In the genomic region with DNA sequence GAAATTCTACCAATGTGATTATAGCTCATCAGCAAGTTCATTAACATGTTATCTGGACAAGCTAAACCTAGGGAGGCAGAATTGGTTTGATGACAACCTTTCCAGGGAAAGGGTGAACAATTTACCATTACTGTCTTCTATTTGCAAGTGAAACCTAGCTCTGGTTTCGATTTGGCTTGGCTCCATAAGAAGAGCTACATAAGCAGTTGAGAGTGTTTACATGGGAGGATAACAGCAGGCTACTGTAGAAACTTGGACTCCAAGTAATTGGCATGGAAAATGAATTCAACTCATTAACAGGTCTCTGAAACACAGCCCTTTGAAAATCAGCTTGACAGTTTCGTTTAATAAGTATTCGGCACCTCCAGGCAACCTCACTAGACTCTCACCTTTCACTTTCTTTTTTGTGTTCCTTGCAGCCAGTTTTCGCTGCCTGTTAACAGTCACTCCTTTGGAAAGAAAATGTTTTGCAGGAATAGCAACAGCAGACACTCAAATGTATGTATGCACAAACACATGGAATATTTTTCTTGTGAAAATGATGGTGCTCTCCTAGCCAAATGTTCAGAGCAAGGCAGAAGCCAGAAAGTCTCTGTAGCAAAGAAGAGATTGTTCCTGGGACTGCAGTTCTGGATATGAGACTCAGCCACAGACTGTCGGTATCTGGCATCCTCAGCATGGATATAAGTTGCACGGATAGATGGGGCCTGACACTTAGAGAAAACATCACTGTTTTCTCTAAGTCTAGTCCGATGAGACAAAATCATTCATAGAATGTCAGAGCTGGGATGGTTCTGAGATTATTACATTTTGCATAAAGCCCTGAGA, we compare ENCODE assay signal across 9 cellular contexts. TPM values are rescaled to one million over a fixed set of nuclear protein-coding genes. Genes with fewer than 3 reads are reported as not detected.
DNase-seq lines count a peak whose midpoint lies in the region; ATAC-seq, FAIRE-seq and TF ChIP-seq lines count a peak whose summit lies in the region.
"Had no signal": no experiment of that assay in that cellular context is flagged by ENCODE, and none has a peak within 500 bp of the region (broad histone marks: within the 10 kb centered on the region; RNA-seq: fewer than 3 reads in every experiment).

No MANE protein-coding gene starts in this region.

- no peaks in the 10 kb centered on the region for H3K36me3 ChIP-seq in WERI-Rb-1

- H3K27me3 ChIP-seq in WERI-Rb-1 (ENCODE audit: insufficient read depth, low read depth, severe bottlenecking), result peaks cover 33% of the 10 kb centered on the region

- no peaks in the 10 kb centered on the region for H3K9me3 ChIP-seq in WERI-Rb-1 (ENCODE audit: severe bottlenecking)

- no peak for DNase-seq in GM12892 (ENCODE audit: insufficient read length)
- peak; percentile 43 for DNase-seq in NCI-H748 (lab: John Stamatoyannopoulos, UW; ENCODE audit: unreplicated experiment)
- DNase-seq in left lobe of liver (ENCODE audit: low spot score), result no peak
- DNase-seq in ureter (ENCODE audit: low spot score), result no peak
- no peak for DNase-seq in WERI-Rb-1
- no peak for DNase-seq in NCI-H774 (lab: John Stamatoyannopoulos, UW)
- DNase-seq in stimulated activated CD4-positive, alpha-beta T cell treated with anti-CD3 and anti-CD28 coated beads, Interleukin-2, amount 100 ng/mL, for 24 hours, result no peak

- ATAC-seq in GM21576 (IDR thresholded peaks at IDR 0.05; ENCODE audit: unreplicated experiment) (peak; percentile 65), left lobe of liver (peak; percentile 71)

- no peak for TF ChIP-seq CTCF in WERI-Rb-1 (IDR thresholded peaks at IDR 0.05; ENCODE audit: low read depth, low read length)

- H3K27ac ChIP-seq in WERI-Rb-1, result no peak overlapping the region

- FAIRE-seq in GM12892 (lab: Jason Lieb, UNC), result peak; percentile 67
- FAIRE-seq: colon had no signal

- H3K4me3 ChIP-seq in WERI-Rb-1 (ENCODE audit: low read depth, low read length), result no peak overlapping the region

- TF ChIP-seq POLR2A in GM12892 (IDR thresholded peaks at IDR 0.05; ENCODE audit: low read depth, low read length), result no peak

RNA-seq across cellular contexts. Expression of gene POU3F4, which starts 27.5 kb away (rescaled TPM):
- polyA plus RNA-seq in GM12892 (2012; ENCODE audit: missing spikeins), result not detected
- total RNA-seq in left lobe of liver, result not detected
- not detected for total RNA-seq in ureter
